ENCODE assay signal across 8 cellular contexts in the genomic region with DNA sequence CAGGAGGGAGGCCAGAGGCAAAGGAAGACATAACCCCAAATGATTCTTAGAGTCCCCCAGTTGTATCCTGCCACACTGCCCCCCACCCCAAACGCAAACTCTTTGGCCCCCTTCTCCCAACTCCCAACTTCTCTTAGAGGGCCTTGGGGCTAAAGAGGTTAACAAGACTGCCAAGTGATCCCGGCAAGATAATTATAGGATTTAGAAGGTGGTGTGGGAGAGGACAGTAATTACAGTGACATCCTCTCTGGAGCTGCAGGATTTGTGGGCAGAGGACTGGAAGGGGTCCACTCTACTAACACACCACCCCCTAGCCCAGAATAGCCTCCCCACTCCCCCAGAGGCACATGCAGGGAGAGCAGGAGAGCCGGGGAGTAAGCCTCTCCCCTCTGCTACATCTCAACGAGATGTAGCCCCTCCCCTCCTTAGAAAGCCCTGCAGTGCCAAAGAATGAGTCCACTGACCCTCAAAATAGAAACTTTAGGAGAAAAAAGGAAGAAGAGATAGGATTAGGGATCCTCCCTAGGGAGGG. TPM values are rescaled to one million over a fixed set of nuclear protein-coding genes. Genes with fewer than 3 reads are reported as not detected.
DNase-seq lines count a peak whose midpoint lies in the region; ATAC-seq, FAIRE-seq and TF ChIP-seq lines count a peak whose summit lies in the region.

No MANE protein-coding gene starts in this region.

- H3K9me3 Mint-ChIP-seq in naive B cell: no peaks in the 10 kb centered on the region

- FAIRE-seq in H54 (lab: Jason Lieb, UNC): no peak

- H3K4me1 Mint-ChIP-seq in naive B cell: peaks cover 19 to 32% (median 22%) of the 10 kb centered on the region in 3 donors

- peak overlapping the region; percentile 68 to 97 (median 96) for H3K4me3 Mint-ChIP-seq in naive B cell

- H3K27me3 Mint-ChIP-seq in naive B cell: no peaks in the 10 kb centered on the region

- ATAC-seq in GM18861 (IDR thresholded peaks at IDR 0.05; ENCODE audit: unreplicated experiment) (peak; percentile 8), naive B cell (ENCODE audit: low read depth in 2 of 2) (no peak), GM21825 (IDR thresholded peaks at IDR 0.05; ENCODE audit: unreplicated experiment) (no peak), HG03175 (IDR thresholded peaks at IDR 0.05; ENCODE audit: unreplicated experiment) (no peak)

- H3K36me3 Mint-ChIP-seq in naive B cell: no peaks in the 10 kb centered on the region

- peak; percentile 53 for DNase-seq in NAMALWA (ENCODE audit: low spot score)
- DNase-seq in naive B cell: no peak
- DNase-seq in cerebellum (ENCODE audit: low spot score): no peak
- no peak for DNase-seq in H54 (ENCODE audit: insufficient read length, low spot score)

- peak overlapping the region; percentile 91 for H3K27ac ChIP-seq in cingulate gyrus (ENCODE audit: low read depth, low read length)

- H3K27ac Mint-ChIP-seq in naive B cell: peak overlapping the region in 4 of 6 donors; percentile 48 to 96 (median 80)

- no peak for TF ChIP-seq POLR2A in H54 (IDR thresholded peaks at IDR 0.05; ENCODE audit: low read depth, low read length)

RNA-seq across cellular contexts. Expression of gene GDF11, which starts 5.3 kb away (rescaled TPM):
- 1 to 10 TPM in 3 of 6 donors, under 1 TPM in 3; 0.40 to 1.4 (median 0.83) TPM for polyA plus RNA-seq in naive B cell (ENCODE audit: low read depth in 6 of 6)
- total RNA-seq in cerebellum: 11.8 TPM

RNA-seq across cellular contexts. Expression of gene CD63, which starts 8.8 kb away (rescaled TPM):
- polyA plus RNA-seq in naive B cell (ENCODE audit: low read depth in 6 of 6): 100 to 1,000 TPM; 115 to 150 (median 142) TPM
- 135 TPM for total RNA-seq in cerebellum

RNA-seq across cellular contexts. Expression of gene RDH5, which starts 17.5 kb away (rescaled TPM):
- polyA plus RNA-seq in naive B cell (ENCODE audit: low read depth in 6 of 6): 1 to 10 TPM in 3 of 6 donors, under 1 TPM in 2, not detected in 1; 0.61 to 3.1 (median 1.3) TPM
- total RNA-seq in cerebellum: 8.6 TPM

RNA-seq across cellular contexts. Expression of gene BLOC1S1, which starts 21.8 kb away (rescaled TPM):
- polyA plus RNA-seq in naive B cell (ENCODE audit: low read depth in 6 of 6): 100 to 1,000 TPM; 152 to 259 (median 180) TPM
- 16.0 TPM for total RNA-seq in cerebellum

RNA-seq across cellular contexts. Expression of gene ITGA7, which starts 29.9 kb away (rescaled TPM):
- under 1 TPM in 2 of 6 donors, not detected in 4; 0.14 to 0.36 TPM for polyA plus RNA-seq in naive B cell (ENCODE audit: low read depth in 6 of 6)
- total RNA-seq in cerebellum: 32.1 TPM
